Comparison of ENCODE assay signal across 1 cellular context in genomic region chr22:40519948-40520331, GRCh38.
TF ChIP-seq lines count a peak whose summit lies in the region.

No MANE protein-coding gene starts in this region.

TF ChIP-seq in GM12878, 131 proteins besides CTCF, POLR2A, EP300 and RAD21 (continued from another document):
- TF ChIP-seq WRNIP1 (IDR thresholded peaks at IDR 0.05; ENCODE audit: borderline replicate concordance, low read depth, low read length) (no peak), LARP7 (IDR thresholded peaks at IDR 0.05) (no peak), JUNB (IDR thresholded peaks at IDR 0.05) (no peak; the same call in 1 of the 2 replicates), BRCA1 (IDR thresholded peaks at IDR 0.05; ENCODE audit: low read depth, low read length) (no peak), SP1 (IDR thresholded peaks at IDR 0.05; ENCODE audit: low read depth, low read length) (no peak)
- TF ChIP-seq, protein P1, sequence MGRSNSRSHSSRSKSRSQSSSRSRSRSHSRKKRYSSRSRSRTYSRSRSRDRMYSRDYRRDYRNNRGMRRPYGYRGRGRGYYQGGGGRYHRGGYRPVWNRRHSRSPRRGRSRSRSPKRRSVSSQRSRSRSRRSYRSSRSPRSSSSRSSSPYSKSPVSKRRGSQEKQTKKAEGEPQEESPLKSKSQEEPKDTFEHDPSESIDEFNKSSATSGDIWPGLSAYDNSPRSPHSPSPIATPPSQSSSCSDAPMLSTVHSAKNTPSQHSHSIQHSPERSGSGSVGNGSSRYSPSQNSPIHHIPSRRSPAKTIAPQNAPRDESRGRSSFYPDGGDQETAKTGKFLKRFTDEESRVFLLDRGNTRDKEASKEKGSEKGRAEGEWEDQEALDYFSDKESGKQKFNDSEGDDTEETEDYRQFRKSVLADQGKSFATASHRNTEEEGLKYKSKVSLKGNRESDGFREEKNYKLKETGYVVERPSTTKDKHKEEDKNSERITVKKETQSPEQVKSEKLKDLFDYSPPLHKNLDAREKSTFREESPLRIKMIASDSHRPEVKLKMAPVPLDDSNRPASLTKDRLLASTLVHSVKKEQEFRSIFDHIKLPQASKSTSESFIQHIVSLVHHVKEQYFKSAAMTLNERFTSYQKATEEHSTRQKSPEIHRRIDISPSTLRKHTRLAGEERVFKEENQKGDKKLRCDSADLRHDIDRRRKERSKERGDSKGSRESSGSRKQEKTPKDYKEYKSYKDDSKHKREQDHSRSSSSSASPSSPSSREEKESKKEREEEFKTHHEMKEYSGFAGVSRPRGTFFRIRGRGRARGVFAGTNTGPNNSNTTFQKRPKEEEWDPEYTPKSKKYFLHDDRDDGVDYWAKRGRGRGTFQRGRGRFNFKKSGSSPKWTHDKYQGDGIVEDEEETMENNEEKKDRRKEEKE (IDR thresholded peaks at IDR 0.05): no peak
